In the genomic region with DNA sequence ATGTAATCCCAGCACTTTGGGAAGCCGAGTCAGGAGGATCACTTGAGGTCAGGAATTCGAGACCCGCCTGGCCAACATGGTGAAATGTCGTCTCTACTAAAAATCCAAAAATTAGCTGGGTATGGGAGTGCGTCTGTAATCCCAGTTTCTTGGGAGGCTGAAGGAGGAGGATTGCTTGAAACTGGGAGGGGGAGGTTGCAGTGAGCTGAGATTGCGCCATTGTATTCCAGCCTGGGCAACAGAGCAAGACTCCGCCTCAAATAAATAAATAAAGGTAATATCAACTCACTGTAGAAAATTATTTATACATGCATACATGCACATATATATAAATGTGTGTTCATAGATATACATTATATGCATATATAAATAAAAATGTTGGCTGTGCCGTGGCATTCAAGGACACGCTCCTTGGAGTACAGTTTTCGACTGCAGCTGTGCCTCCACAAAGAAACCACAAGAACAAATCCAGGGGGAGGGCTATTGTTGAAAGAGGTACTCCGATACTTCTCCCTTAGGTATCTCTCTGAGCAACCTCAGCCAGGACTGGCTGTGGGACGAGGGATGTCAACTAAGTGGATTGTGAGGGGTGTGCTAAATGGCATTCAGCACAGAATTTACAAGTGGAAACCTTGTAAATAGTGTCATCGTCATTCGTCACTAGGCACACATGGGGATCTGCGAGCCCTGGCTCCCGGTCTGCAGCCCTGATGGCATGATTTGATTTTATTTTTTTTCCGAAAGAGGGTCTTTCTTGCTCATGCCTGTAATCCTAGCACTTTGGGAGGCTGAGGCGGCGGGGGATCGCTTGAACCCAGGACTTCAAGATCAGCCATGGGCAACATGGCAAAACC, we compare ENCODE assay signal across 1 cellular context.
TF ChIP-seq lines count a peak whose summit lies in the region.

No MANE protein-coding gene starts in this region.

TF ChIP-seq in GM23338, 12 proteins besides CTCF, POLR2A, EP300 and RAD21 (continued from another document):
- TF ChIP-seq, protein P1, sequence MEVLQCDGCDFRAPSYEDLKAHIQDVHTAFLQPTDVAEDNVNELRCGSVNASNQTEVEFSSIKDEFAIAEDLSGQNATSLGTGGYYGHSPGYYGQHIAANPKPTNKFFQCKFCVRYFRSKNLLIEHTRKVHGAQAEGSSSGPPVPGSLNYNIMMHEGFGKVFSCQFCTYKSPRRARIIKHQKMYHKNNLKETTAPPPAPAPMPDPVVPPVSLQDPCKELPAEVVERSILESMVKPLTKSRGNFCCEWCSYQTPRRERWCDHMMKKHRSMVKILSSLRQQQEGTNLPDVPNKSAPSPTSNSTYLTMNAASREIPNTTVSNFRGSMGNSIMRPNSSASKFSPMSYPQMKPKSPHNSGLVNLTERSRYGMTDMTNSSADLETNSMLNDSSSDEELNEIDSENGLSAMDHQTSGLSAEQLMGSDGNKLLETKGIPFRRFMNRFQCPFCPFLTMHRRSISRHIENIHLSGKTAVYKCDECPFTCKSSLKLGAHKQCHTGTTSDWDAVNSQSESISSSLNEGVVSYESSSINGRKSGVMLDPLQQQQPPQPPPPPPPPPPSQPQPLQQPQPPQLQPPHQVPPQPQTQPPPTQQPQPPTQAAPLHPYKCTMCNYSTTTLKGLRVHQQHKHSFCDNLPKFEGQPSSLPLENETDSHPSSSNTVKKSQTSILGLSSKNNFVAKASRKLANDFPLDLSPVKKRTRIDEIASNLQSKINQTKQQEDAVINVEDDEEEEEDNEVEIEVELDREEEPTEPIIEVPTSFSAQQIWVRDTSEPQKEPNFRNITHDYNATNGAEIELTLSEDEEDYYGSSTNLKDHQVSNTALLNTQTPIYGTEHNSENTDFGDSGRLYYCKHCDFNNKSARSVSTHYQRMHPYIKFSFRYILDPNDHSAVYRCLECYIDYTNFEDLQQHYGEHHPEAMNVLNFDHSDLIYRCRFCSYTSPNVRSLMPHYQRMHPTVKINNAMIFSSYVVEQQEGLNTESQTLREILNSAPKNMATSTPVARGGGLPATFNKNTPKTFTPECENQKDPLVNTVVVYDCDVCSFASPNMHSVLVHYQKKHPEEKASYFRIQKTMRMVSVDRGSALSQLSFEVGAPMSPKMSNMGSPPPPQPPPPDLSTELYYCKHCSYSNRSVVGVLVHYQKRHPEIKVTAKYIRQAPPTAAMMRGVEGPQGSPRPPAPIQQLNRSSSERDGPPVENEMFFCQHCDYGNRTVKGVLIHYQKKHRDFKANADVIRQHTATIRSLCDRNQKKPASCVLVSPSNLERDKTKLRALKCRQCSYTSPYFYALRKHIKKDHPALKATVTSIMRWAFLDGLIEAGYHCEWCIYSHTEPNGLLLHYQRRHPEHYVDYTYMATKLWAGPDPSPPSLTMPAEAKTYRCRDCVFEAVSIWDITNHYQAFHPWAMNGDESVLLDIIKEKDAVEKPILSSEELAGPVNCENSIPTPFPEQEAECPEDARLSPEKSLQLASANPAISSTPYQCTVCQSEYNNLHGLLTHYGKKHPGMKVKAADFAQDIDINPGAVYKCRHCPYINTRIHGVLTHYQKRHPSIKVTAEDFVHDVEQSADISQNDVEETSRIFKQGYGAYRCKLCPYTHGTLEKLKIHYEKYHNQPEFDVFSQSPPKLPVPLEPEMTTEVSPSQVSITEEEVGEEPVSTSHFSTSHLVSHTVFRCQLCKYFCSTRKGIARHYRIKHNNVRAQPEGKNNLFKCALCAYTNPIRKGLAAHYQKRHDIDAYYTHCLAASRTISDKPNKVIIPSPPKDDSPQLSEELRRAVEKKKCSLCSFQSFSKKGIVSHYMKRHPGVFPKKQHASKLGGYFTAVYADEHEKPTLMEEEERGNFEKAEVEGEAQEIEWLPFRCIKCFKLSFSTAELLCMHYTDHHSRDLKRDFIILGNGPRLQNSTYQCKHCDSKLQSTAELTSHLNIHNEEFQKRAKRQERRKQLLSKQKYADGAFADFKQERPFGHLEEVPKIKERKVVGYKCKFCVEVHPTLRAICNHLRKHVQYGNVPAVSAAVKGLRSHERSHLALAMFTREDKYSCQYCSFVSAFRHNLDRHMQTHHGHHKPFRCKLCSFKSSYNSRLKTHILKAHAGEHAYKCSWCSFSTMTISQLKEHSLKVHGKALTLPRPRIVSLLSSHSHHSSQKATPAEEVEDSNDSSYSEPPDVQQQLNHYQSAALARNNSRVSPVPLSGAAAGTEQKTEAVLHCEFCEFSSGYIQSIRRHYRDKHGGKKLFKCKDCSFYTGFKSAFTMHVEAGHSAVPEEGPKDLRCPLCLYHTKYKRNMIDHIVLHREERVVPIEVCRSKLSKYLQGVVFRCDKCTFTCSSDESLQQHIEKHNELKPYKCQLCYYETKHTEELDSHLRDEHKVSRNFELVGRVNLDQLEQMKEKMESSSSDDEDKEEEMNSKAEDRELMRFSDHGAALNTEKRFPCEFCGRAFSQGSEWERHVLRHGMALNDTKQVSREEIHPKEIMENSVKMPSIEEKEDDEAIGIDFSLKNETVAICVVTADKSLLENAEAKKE (CRISPR knock-in tag; IDR thresholded peaks at IDR 0.05): no peak
